17 cellular contexts compared by ENCODE assay signal in genomic region chr12:12872934-12873275, GRCh38. TPM values are rescaled to one million over a fixed set of nuclear protein-coding genes. Genes with fewer than 3 reads are reported as not detected.
DNase-seq lines count a peak whose midpoint lies in the region; ATAC-seq, FAIRE-seq and TF ChIP-seq lines count a peak whose summit lies in the region.
"Had no signal": no experiment of that assay in that cellular context is flagged by ENCODE, and none has a peak within 500 bp of the region (broad histone marks: within the 10 kb centered on the region; RNA-seq: fewer than 3 reads in every experiment).

No MANE protein-coding gene starts in this region.

- H3K9me3 Mint-ChIP-seq in Caco-2 (ENCODE audit: unreplicated experiment) (no peaks in the 10 kb centered on the region), mesothelial cell of epicardium (peaks cover 5% of the 10 kb centered on the region)
- peaks cover 0 to 1% (median 0%) of the 10 kb centered on the region in 11 donors for H3K9me3 Mint-ChIP-seq in naive thymus-derived CD4-positive, alpha-beta T cell
- H3K9me3 Mint-ChIP-seq: stimulated activated effector memory CD8-positive, alpha-beta T cell treated with anti-CD3 and anti-CD28 coated beads, Interleukin-12 subunit alpha, Interleukin-12 subunit beta, amount 100 ng/mL, for 72 hours had no signal

- H3K27me3 Mint-ChIP-seq in Caco-2 (ENCODE audit: insufficient read depth, unreplicated experiment) (no peaks in the 10 kb centered on the region), mesothelial cell of epicardium (ENCODE audit: low read depth) (no peaks in the 10 kb centered on the region)
- no peaks in the 10 kb centered on the region for H3K27me3 Mint-ChIP-seq in naive thymus-derived CD4-positive, alpha-beta T cell

- no peak for TF ChIP-seq CTCF in Caco-2 (IDR thresholded peaks at IDR 0.05; ENCODE audit: insufficient read depth in 1 of 2, low read depth in 1 of 2, low read length in 1 of 2, severe bottlenecking in 1 of 2, unreplicated experiment in 1 of 2)
- TF ChIP-seq CTCF in Panc1 (IDR thresholded peaks at IDR 0.05), result no peak
- no peak for TF ChIP-seq CTCF in colonic mucosa (IDR thresholded peaks at IDR 0.05)
- TF ChIP-seq CTCF in mesothelial cell of epicardium (IDR thresholded peaks at IDR 0.05; ENCODE audit: unreplicated experiment), result no peak

- TSS peak; percentile 62 for BruUV-seq in Caco-2 (replicated peaks; lab: Mats Ljungman, UMichigan)
- no TSS peak for BruUV-seq in Panc1 (replicated peaks; lab: Mats Ljungman, UMichigan)

- H3K27me3 ChIP-seq in Caco-2 (replicated peaks; ENCODE audit: control insufficient read depth, insufficient read depth, low read length) (no peaks in the 10 kb centered on the region), Panc1 (ENCODE audit: control insufficient read depth, insufficient read depth, low read length) (no peaks in the 10 kb centered on the region), colonic mucosa (no peaks in the 10 kb centered on the region)
- H3K27me3 ChIP-seq in naive thymus-derived CD4-positive, alpha-beta T cell (ENCODE audit: control insufficient read depth in 2 of 2, insufficient read depth in 2 of 2, low read length in 2 of 2), result no peaks in the 10 kb centered on the region
- H3K27me3 ChIP-seq: cardiac muscle cell had no signal

- H3K4me3 Mint-ChIP-seq in Caco-2 (ENCODE audit: unreplicated experiment) (peak overlapping the region; percentile 60), mesothelial cell of epicardium (no peak overlapping the region)
- no peak overlapping the region for H3K4me3 Mint-ChIP-seq in naive thymus-derived CD4-positive, alpha-beta T cell
- H3K4me3 Mint-ChIP-seq: stimulated activated effector memory CD8-positive, alpha-beta T cell treated with anti-CD3 and anti-CD28 coated beads, Interleukin-12 subunit alpha, Interleukin-12 subunit beta, amount 100 ng/mL, for 72 hours had no signal

- H3K36me3 Mint-ChIP-seq in Caco-2 (ENCODE audit: insufficient read depth, unreplicated experiment) (peaks cover 19% of the 10 kb centered on the region), mesothelial cell of epicardium (peaks cover 4% of the 10 kb centered on the region)
- peaks cover 0 to 7% (median 3%) of the 10 kb centered on the region in 5 donors for H3K36me3 Mint-ChIP-seq in naive thymus-derived CD4-positive, alpha-beta T cell
- H3K36me3 Mint-ChIP-seq: stimulated activated effector memory CD8-positive, alpha-beta T cell treated with anti-CD3 and anti-CD28 coated beads, Interleukin-12 subunit alpha, Interleukin-12 subunit beta, amount 100 ng/mL, for 72 hours had no signal

- H3K36me3 ChIP-seq in Caco-2 (ENCODE audit: control insufficient read depth, insufficient read depth, low read length) (no peaks in the 10 kb centered on the region), Panc1 (ENCODE audit: control insufficient read depth, insufficient read depth, low read length) (no peaks in the 10 kb centered on the region), colonic mucosa (no peaks in the 10 kb centered on the region)
- H3K36me3 ChIP-seq in naive thymus-derived CD4-positive, alpha-beta T cell (ENCODE audit: control insufficient read depth in 2 of 3, insufficient read depth in 3 of 3, low read length in 3 of 3), result no peaks in the 10 kb centered on the region
- H3K36me3 ChIP-seq: cardiac muscle cell, prostate gland had no signal

- H3K9me3 ChIP-seq in Caco-2, result no peaks in the 10 kb centered on the region
- H3K9me3 ChIP-seq in Panc1 (ENCODE audit: control insufficient read depth, insufficient read depth, low read depth, low read length), result no peaks in the 10 kb centered on the region
- H3K9me3 ChIP-seq in colonic mucosa, result no peaks in the 10 kb centered on the region
- no peaks in the 10 kb centered on the region for H3K9me3 ChIP-seq in naive thymus-derived CD4-positive, alpha-beta T cell (ENCODE audit: control insufficient read depth in 2 of 3, low read length in 3 of 3)
- H3K9me3 ChIP-seq: prostate gland had no signal

- CTCF ChIA-PET in Caco-2 (lab: Charles Lee) (interaction anchor here (1.3 to 1.9 kb wide), 4 partner anchors 10 to 339 kb away, joined by 7 to 21 read pairs (median 10); partner anchors contain the start of gene GPRC5A), Panc1 (lab: Charles Lee) (interaction anchor here (1.2 kb wide), 1 partner anchor 36 kb away, joined by 3 read pairs; no protein-coding TSS in a partner anchor)
- CTCF ChIA-PET in naive thymus-derived CD4-positive, alpha-beta T cell (lab: Charles Lee), result no interaction called here

- H3K4me1 Mint-ChIP-seq in Caco-2 (ENCODE audit: low read depth, unreplicated experiment), result peaks cover 74% of the 10 kb centered on the region
- H3K4me1 Mint-ChIP-seq in mesothelial cell of epicardium, result peaks cover 44% of the 10 kb centered on the region
- peaks cover 0 to 6% (median 0%) of the 10 kb centered on the region in 7 donors for H3K4me1 Mint-ChIP-seq in naive thymus-derived CD4-positive, alpha-beta T cell
- H3K4me1 Mint-ChIP-seq: stimulated activated effector memory CD8-positive, alpha-beta T cell treated with anti-CD3 and anti-CD28 coated beads, Interleukin-12 subunit alpha, Interleukin-12 subunit beta, amount 100 ng/mL, for 72 hours had no signal

- H3K27ac Mint-ChIP-seq in Caco-2 (ENCODE audit: unreplicated experiment) (peak overlapping the region; percentile 97), mesothelial cell of epicardium (peak overlapping the region; percentile 80)
- H3K27ac Mint-ChIP-seq in naive thymus-derived CD4-positive, alpha-beta T cell, result peak overlapping the region in 2 of 9 donors; percentile 15 to 52
- H3K27ac Mint-ChIP-seq: stimulated activated effector memory CD8-positive, alpha-beta T cell treated with anti-CD3 and anti-CD28 coated beads, Interleukin-12 subunit alpha, Interleukin-12 subunit beta, amount 100 ng/mL, for 72 hours had no signal

- intact Hi-C loops in Caco-2 (cut with micrococcal nuclease; ENCODE audit: unreplicated experiment), result loop anchor here (1.0 kb wide), 6 partner anchors 10 to 60 kb away; partner anchors contain the start of gene DDX47
- intact Hi-C loops in Panc1 (cut with micrococcal nuclease; ENCODE audit: unreplicated experiment), result no loop called here
- intact Hi-C loops in colonic mucosa (cut with DNase I), result no loop called here
- intact Hi-C loops in naive thymus-derived CD4-positive, alpha-beta T cell (cut with micrococcal nuclease), result no loop called here

- peak overlapping the region in 1 of 2 donors; percentile 53 for H3K9ac ChIP-seq in colonic mucosa (ENCODE audit: low read depth in 2 of 2, low read length in 2 of 2)

- H3K27ac ChIP-seq in Panc1 (ENCODE audit: low read length) (peak overlapping the region; percentile 89), colonic mucosa (peak overlapping the region; percentile 16)
- no peak overlapping the region for H3K27ac ChIP-seq in naive thymus-derived CD4-positive, alpha-beta T cell (ENCODE audit: low read depth, low read length)

- POLR2A ChIA-PET in Caco-2 (lab: Charles Lee), result interaction anchor here (1.0 to 2.2 kb wide), 7 partner anchors 10 to 86 kb away, joined by 3 to 31 read pairs (median 6); partner anchors contain the start of genes DDX47 and GPRC5A
- POLR2A ChIA-PET in Panc1 (lab: Charles Lee), result interaction anchor here (0.9 to 2.3 kb wide), 2 partner anchors 18 to 36 kb away, joined by 5 to 21 read pairs; partner anchors contain the start of gene GPRC5A
- POLR2A ChIA-PET in naive thymus-derived CD4-positive, alpha-beta T cell (lab: Charles Lee), result interaction anchor here (0.9 kb wide), 1 partner anchor 28 kb away, joined by 3 read pairs; no protein-coding TSS in a partner anchor

- in situ Hi-C loops in Panc1 (cut with HindIII; ENCODE audit: low pct_unique_long_range_greater_than_20kb, low sequenced_read_pairs), result no loop called here

- DNase-seq in Caco-2 (no peak), Panc1 (ENCODE audit: low read depth, low spot score) (no peak), colonic mucosa (no peak), mesothelial cell of epicardium (ENCODE audit: low spot score in 2 of 2, unreplicated experiment in 2 of 2) (no peak), GM19239 (ENCODE audit: insufficient read length, low spot score) (no peak), NCI-H2107 (lab: John Stamatoyannopoulos, UW) (no peak), NOMO-1 treated with dmso at 0.1 percent for 144 hours (lab: John Stamatoyannopoulos, UW; ENCODE audit: unreplicated experiment) (no peak)
- DNase-seq in naive thymus-derived CD4-positive, alpha-beta T cell, result no peak
- DNase-seq: activated CD4-positive, alpha-beta T cell treated with anti-CD3 and anti-CD28 coated beads, Interleukin-2, amount 50 U/mL, for 1 hour; midbrain; NCI-H1694 treated with DMSO at 0.1 percent for 48 hours; NK-92 treated with Interleukin-12 subunit alpha and Interleukin-12 subunit beta, amount 100 ng/mL, for 24 hours; T-helper 1 cell had no signal

- peaks cover 76% of the 10 kb centered on the region for H3K4me1 ChIP-seq in Caco-2
- peaks cover 66% of the 10 kb centered on the region for H3K4me1 ChIP-seq in Panc1 (ENCODE audit: control insufficient read depth, insufficient read depth, low read length)
- peaks cover 3% of the 10 kb centered on the region for H3K4me1 ChIP-seq in colonic mucosa
- no peaks in the 10 kb centered on the region for H3K4me1 ChIP-seq in naive thymus-derived CD4-positive, alpha-beta T cell (ENCODE audit: control insufficient read depth in 2 of 2, insufficient read depth in 2 of 2, low read length in 2 of 2)

- no peak for ATAC-seq in Panc1
- no peak for ATAC-seq in naive thymus-derived CD4-positive, alpha-beta T cell
- ATAC-seq: stimulated activated effector memory CD8-positive, alpha-beta T cell treated with anti-CD3 and anti-CD28 coated beads, Interleukin-12 subunit alpha, Interleukin-12 subunit beta, amount 100 ng/mL, for 72 hours had no signal

- no peak for FAIRE-seq in GM19239 (lab: Jason Lieb, UNC)
- FAIRE-seq: GM12892 had no signal

- H3K4me3 ChIP-seq in Caco-2 (ENCODE audit: low read depth, low read length) (no peak overlapping the region), Panc1 (ENCODE audit: low read depth in 2 of 2, low read length in 2 of 2) (no peak overlapping the region; a peak in 1 of 4 replicates), colonic mucosa (no peak overlapping the region)
- no peak overlapping the region for H3K4me3 ChIP-seq in naive thymus-derived CD4-positive, alpha-beta T cell (ENCODE audit: low read length)
- H3K4me3 ChIP-seq: cardiac muscle cell, prostate gland had no signal

RNA-seq across cellular contexts. Expression of gene GPRC5A, which starts 18.5 kb away (rescaled TPM):
- 73.9 and 99.7 TPM in 2 replicates for total RNA-seq in Caco-2 (2022)
- total RNA-seq in Panc1 (2021; ENCODE audit: unreplicated experiment), result 648 TPM
- polyA plus RNA-seq in Panc1 (2012; ENCODE audit: insufficient read length), result 548 TPM
- total RNA-seq in colonic mucosa, result 100 to 1,000 TPM; 234 to 246 TPM
- 107 to 116 TPM (median 108 TPM) in 3 replicates for total RNA-seq in mesothelial cell of epicardium
- total RNA-seq in naive thymus-derived CD4-positive, alpha-beta T cell, result under 1 TPM in 4 of 5 experiments, not detected in 1; 0.05 to 0.93 (median 0.15) TPM
- under 1 TPM in 1 of 2 donors, not detected in 1; 0.06 TPM for polyA plus RNA-seq in naive thymus-derived CD4-positive, alpha-beta T cell

RNA-seq across cellular contexts. Expression of gene DDX47, which starts 59.8 kb away (rescaled TPM):
- 121 and 138 TPM in 2 replicates for total RNA-seq in Caco-2 (2022)
- total RNA-seq in Panc1 (2021; ENCODE audit: unreplicated experiment), result 115 TPM
- polyA plus RNA-seq in Panc1 (2012; ENCODE audit: insufficient read length), result 51.5 TPM
- total RNA-seq in colonic mucosa, result 10 to 100 TPM; 36.1 to 45.0 TPM
- total RNA-seq in mesothelial cell of epicardium, result 69.3 to 70.8 TPM (median 70.4 TPM) in 3 replicates
- total RNA-seq in naive thymus-derived CD4-positive, alpha-beta T cell, result 100 to 1,000 TPM in 2 of 5 experiments, 10 to 100 TPM in 3; 71.6 to 154 (median 75.5) TPM
- 10 to 100 TPM; 70.7 to 90.2 TPM for polyA plus RNA-seq in naive thymus-derived CD4-positive, alpha-beta T cell

Comparison
In these comparisons a context has a peak if more than half of its experiments do, and no peak if none do; other contexts are left out.
1. RNA of gene GPRC5A, which starts 18.5 kb away (total RNA-seq): 648 TPM in Panc1 (single experiment), 234 to 246 TPM in colonic mucosa, 107 to 116 TPM in mesothelial cell of epicardium and 73.9 to 99.7 TPM in Caco-2; 0.05 to 0.93 TPM in naive thymus-derived CD4-positive, alpha-beta T cell; every median in the first group is over 10 times any median in the second.